Comparison of ENCODE assay signal across 34 cellular contexts in the genomic region with DNA sequence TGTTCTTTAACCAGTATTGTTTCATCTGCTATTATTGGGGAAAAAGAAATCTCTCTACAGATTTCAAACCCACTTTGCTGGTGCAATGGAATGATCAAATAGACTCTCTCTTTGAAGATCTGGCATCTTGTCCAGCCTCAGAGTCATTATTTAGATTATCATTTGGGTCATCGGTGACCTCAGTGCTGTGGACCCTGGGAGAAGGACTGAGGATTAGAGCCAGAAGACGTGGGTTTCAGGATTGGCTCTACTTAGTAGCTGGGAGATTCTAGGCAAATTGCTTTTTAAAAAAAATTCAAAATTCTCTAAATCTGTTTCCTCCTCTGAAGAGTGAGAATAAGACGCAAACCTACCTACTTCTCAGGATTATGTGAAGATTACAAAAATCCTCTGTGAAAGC.
"Had no signal": no experiment of that assay in that cellular context is flagged by ENCODE, and none has a peak within 500 bp of the region (broad histone marks: within the 10 kb centered on the region; RNA-seq: fewer than 3 reads in every experiment).

No MANE protein-coding gene starts in this region.

- DNase-seq: Karpas-422, Kasumi-1, MG63, MM.1S, MV-4-11, NCI-H1048, NCI-H1092, NCI-H1092 treated with DMSO at 0.1 percent for 48 hours, NCI-H1105, NCI-H1105 treated with DMSO at 0.1 percent for 48 hours, NCI-H1417, NCI-H1417 treated with DMSO at 0.1 percent for 48 hours, NCI-H1436, NCI-H1436 treated with DMSO at 0.1 percent for 48 hours, NCI-H146, NCI-H1694, NCI-H1694 treated with DMSO at 0.1 percent for 48 hours, NCI-H187, NCI-H187 treated with DMSO at 0.1 percent for 48 hours, NCI-H1930, NCI-H2029, NCI-H2029 treated with DMSO at 0.1 percent for 48 hours, NCI-H2081, NCI-H2081 treated with DMSO at 0.1 percent for 48 hours, NCI-H2107, NCI-H2171, NCI-H2171 treated with DMSO at 0.1 percent for 48 hours, NCI-H2227 treated with DMSO at 0.1 percent for 48 hours, NCI-H226, NCI-H345, NCI-H446, NCI-H446 treated with DMSO at 0.1 percent for 48 hours, NCI-H510A had no signal

- H3K27ac ChIP-seq: KMS-11 had no signal

- H3K4me2 ChIP-seq: KMS-11 had no signal

- H3K4me3 ChIP-seq: MG63 had no signal

- H3K36me3 ChIP-seq: MG63 had no signal

- H3K9ac ChIP-seq: KMS-11 had no signal

- H3K9me3 ChIP-seq: MG63 had no signal

- H3K27me3 ChIP-seq: MG63 had no signal
